13 cellular contexts compared by ENCODE assay signal in genomic region chr11:129973809-129974208, GRCh38. TPM values are rescaled to one million over a fixed set of nuclear protein-coding genes. Genes with fewer than 3 reads are reported as not detected.
DNase-seq lines count a peak whose midpoint lies in the region; ATAC-seq and TF ChIP-seq lines count a peak whose summit lies in the region.
"Had no signal": no experiment of that assay in that cellular context is flagged by ENCODE, and none has a peak within 500 bp of the region (broad histone marks: within the 10 kb centered on the region; RNA-seq: fewer than 3 reads in every experiment).

No MANE protein-coding gene starts in this region.

- no peak overlapping the region for H3K4me3 ChIP-seq in left lung

- peak overlapping the region; percentile 2 for H3K27ac Mint-ChIP-seq in type B pancreatic cell
- no peak overlapping the region for H3K27ac Mint-ChIP-seq in effector memory CD8-positive, alpha-beta T cell

- intact Hi-C loops in left lung (cut with DNase I): no loop called here

- H3K36me3 ChIP-seq in left lung: no peaks in the 10 kb centered on the region

- no peaks in the 10 kb centered on the region for H3K27me3 Mint-ChIP-seq in type B pancreatic cell
- no peaks in the 10 kb centered on the region for H3K27me3 Mint-ChIP-seq in effector memory CD8-positive, alpha-beta T cell

- TF ChIP-seq CTCF in foreskin keratinocyte (conservative IDR thresholded peaks at IDR 0.05): no peak
- TF ChIP-seq CTCF in left lung (IDR thresholded peaks at IDR 0.05): no peak
- no peak for TF ChIP-seq CTCF in type B pancreatic cell (conservative IDR thresholded peaks at IDR 0.05)

- no peaks in the 10 kb centered on the region for H3K9me3 ChIP-seq in left lung

- H3K27ac ChIP-seq in foreskin keratinocyte (no peak overlapping the region), left lung (peak overlapping the region in 1 of 2 donors; percentile 8)

- no peak overlapping the region for H3K4me3 Mint-ChIP-seq in type B pancreatic cell
- H3K4me3 Mint-ChIP-seq in effector memory CD8-positive, alpha-beta T cell: no peak overlapping the region

- peaks cover 7% of the 10 kb centered on the region for H3K36me3 Mint-ChIP-seq in type B pancreatic cell
- peaks cover 7% of the 10 kb centered on the region for H3K36me3 Mint-ChIP-seq in effector memory CD8-positive, alpha-beta T cell (ENCODE audit: insufficient read depth)

- H3K9me3 Mint-ChIP-seq in type B pancreatic cell: no peaks in the 10 kb centered on the region
- H3K9me3 Mint-ChIP-seq in effector memory CD8-positive, alpha-beta T cell: no peaks in the 10 kb centered on the region

- ATAC-seq in foreskin keratinocyte (peak; percentile 15), left lung (peak; percentile 97)
- no peak for ATAC-seq in effector memory CD8-positive, alpha-beta T cell (replicated peaks)

- H3K4me1 Mint-ChIP-seq in type B pancreatic cell (ENCODE audit: unreplicated experiment): peaks cover 35% of the 10 kb centered on the region
- peaks cover 5 to 10% of the 10 kb centered on the region in 2 donors for H3K4me1 Mint-ChIP-seq in effector memory CD8-positive, alpha-beta T cell (ENCODE audit: low read depth in 2 of 2)

- no peaks in the 10 kb centered on the region for H3K27me3 ChIP-seq in foreskin keratinocyte
- H3K27me3 ChIP-seq in left lung: no peaks in the 10 kb centered on the region

- H3K4me1 ChIP-seq in foreskin keratinocyte (no peaks in the 10 kb centered on the region), left lung (peaks cover 0 to 34% of the 10 kb centered on the region in 2 donors)

- DNase-seq in NCI-H526 treated with DMSO at 0.1 percent for 48 hours (lab: John Stamatoyannopoulos, UW) (peak; percentile 87), foreskin keratinocyte (no peak), left lung (peak; percentile 50 to 79), type B pancreatic cell (ENCODE audit: extremely low spot score, unreplicated experiment) (no peak), DMS53 treated with DMSO at 0.1 percent for 48 hours (lab: John Stamatoyannopoulos, UW; ENCODE audit: unreplicated experiment) (no peak), GM19238 (ENCODE audit: insufficient read length, low spot score) (no peak)
- no peak for DNase-seq in effector memory CD8-positive, alpha-beta T cell
- DNase-seq: activated CD4-positive, alpha-beta T cell treated with anti-CD3 and anti-CD28 coated beads for 4 hours; activated T-cell treated with anti-CD3 and anti-CD28 coated beads, Interleukin-2, amount 50 U/mL, for 48 hours; GOT3; NCI-H187 treated with DMSO at 0.1 percent for 48 hours; NCI-H69; stimulated activated CD4-positive, alpha-beta T cell treated with anti-CD3 and anti-CD28 coated beads, Interleukin-4, amount 100 ng/mL, for 1 hour had no signal

RNA-seq across cellular contexts. Expression of gene PRDM10, which starts 28.8 kb away (rescaled TPM):
- 6.1 and 6.5 TPM in 2 replicates for total RNA-seq in foreskin keratinocyte
- 1.2 and 1.5 TPM in 2 replicates for polyA plus RNA-seq in foreskin keratinocyte
- 10 to 100 TPM in 1 of 2 donors, 1 to 10 TPM in 1; 8.0 to 15.9 TPM for total RNA-seq in left lung
- 13.2 and 13.4 TPM in 2 replicates for total RNA-seq in type B pancreatic cell (ENCODE audit: low replicate concordance)

Comparison
In these comparisons a context has a peak if more than half of its experiments do, and no peak if none do; other contexts are left out.
1. DNase-seq: peak in NCI-H526 treated with DMSO at 0.1 percent for 48 hours (single experiment) and left lung (2 of 2); none in foreskin keratinocyte (0 of 2), type B pancreatic cell (single experiment), DMS53 treated with DMSO at 0.1 percent for 48 hours (single experiment), GM19238 (single experiment) and effector memory CD8-positive, alpha-beta T cell (0 of 3).